In the genomic region with DNA sequence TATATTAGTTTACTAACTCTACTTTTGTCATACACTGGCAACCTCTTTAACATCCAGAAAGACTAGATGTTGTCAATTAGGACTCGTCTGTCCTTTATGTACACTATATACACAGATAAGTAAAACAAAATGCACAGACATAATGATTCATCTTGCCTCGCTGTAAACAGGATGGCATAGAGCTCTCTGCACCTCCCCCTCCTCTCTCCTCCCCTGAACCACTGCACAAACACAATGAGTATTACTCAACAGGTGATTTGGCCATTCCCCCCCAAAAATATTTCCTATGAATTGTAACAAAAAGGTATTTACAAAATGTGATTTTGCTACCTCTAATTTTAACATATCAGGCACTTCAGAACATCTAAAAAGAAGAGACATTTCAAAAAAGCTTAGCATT, we compare ENCODE assay signal across 8 cellular contexts.
DNase-seq lines count a peak whose midpoint lies in the region; ATAC-seq and TF ChIP-seq lines count a peak whose summit lies in the region.
"Not testable (repeated sequence)": the region's sequence is repeated elsewhere in the genome, so short reads cannot be mapped to it uniquely, and the experiment has no call there.

No MANE protein-coding gene starts in this region.

- H3K9me3 Mint-ChIP-seq in H9; activated T-helper 1 cell treated with anti-CD3 and anti-CD28 coated beads, Interleukin-12 subunit alpha, Interleukin-12 subunit beta, Interleukin-2, Interleukin-4 antibody, amounts not matched to agents 30 ng/mL and 10 ng/mL and 1 ng/mL, durations not matched to agents 14 hours and 24 hours and 36 hours; naive thymus-derived CD4-positive, alpha-beta T cell: not testable (repeated sequence)

- peaks cover 15 to 26% (median 19%) of the 10 kb centered on the region in 3 experiments for H3K36me3 Mint-ChIP-seq in H9 (ENCODE audit: insufficient read depth in 1 of 3, low read depth in 3 of 3)
- H3K36me3 Mint-ChIP-seq in activated T-helper 1 cell treated with anti-CD3 and anti-CD28 coated beads, Interleukin-12 subunit alpha, Interleukin-12 subunit beta, Interleukin-2, Interleukin-4 antibody, amounts not matched to agents 30 ng/mL and 10 ng/mL and 1 ng/mL, durations not matched to agents 14 hours and 24 hours and 36 hours (ENCODE audit: low read depth) = peaks cover 28% of the 10 kb centered on the region
- H3K36me3 Mint-ChIP-seq in naive thymus-derived CD4-positive, alpha-beta T cell = peaks cover 0 to 25% (median 15%) of the 10 kb centered on the region in 5 donors

- not testable (repeated sequence) for DNase-seq in H9; PC-9; activated T-helper 1 cell treated with anti-CD3 and anti-CD28 coated beads, Interleukin-12 subunit alpha, Interleukin-12 subunit beta, Interleukin-2, Interleukin-4 antibody, amounts not matched to agents 30 ng/mL and 10 ng/mL and 1 ng/mL, durations not matched to agents 14 hours and 24 hours and 36 hours (ENCODE audit: low spot score); coronary artery (ENCODE audit: low spot score); right atrium auricular region (ENCODE audit: low spot score)
- DNase-seq in naive thymus-derived CD4-positive, alpha-beta T cell = peak in 3 of 9 donors; percentile 3 to 8 (median 4)

- ATAC-seq in naive thymus-derived CD4-positive, alpha-beta T cell = not testable (repeated sequence)

- not testable (repeated sequence) for H3K27ac Mint-ChIP-seq in H9
- H3K27ac Mint-ChIP-seq in activated T-helper 1 cell treated with anti-CD3 and anti-CD28 coated beads, Interleukin-12 subunit alpha, Interleukin-12 subunit beta, Interleukin-2, Interleukin-4 antibody, amounts not matched to agents 30 ng/mL and 10 ng/mL and 1 ng/mL, durations not matched to agents 14 hours and 24 hours and 36 hours = peak overlapping the region; percentile 90
- peak overlapping the region; percentile 72 to 92 (median 87) for H3K27ac Mint-ChIP-seq in naive thymus-derived CD4-positive, alpha-beta T cell

- CTCF ChIA-PET in PC-9 (lab: Charles Lee) = interaction anchor here (0.7 kb wide), 1 partner anchor 57 kb away, joined by 4 read pairs; no protein-coding TSS in a partner anchor
- CTCF ChIA-PET in naive thymus-derived CD4-positive, alpha-beta T cell (lab: Charles Lee) = not testable (repeated sequence)

- H3K4me1 ChIP-seq in ACC112 (ENCODE audit: control insufficient read depth, insufficient read depth, low read length, unreplicated experiment); H9 (ENCODE audit: insufficient read depth, low read length): not testable (repeated sequence)
- H3K4me1 ChIP-seq in PC-9 (replicated peaks; ENCODE audit: insufficient read depth) (peaks cover 26% of the 10 kb centered on the region), right atrium auricular region (peaks cover 0 to 31% of the 10 kb centered on the region in 2 donors)
- peaks cover 6 to 12% of the 10 kb centered on the region in 2 donors for H3K4me1 ChIP-seq in naive thymus-derived CD4-positive, alpha-beta T cell (ENCODE audit: control insufficient read depth in 2 of 2, insufficient read depth in 2 of 2, low read length in 2 of 2)

- not testable (repeated sequence) for H3K14ac ChIP-seq in H9 (ENCODE audit: insufficient read depth, low read length)

- H3K18ac ChIP-seq in H9 (ENCODE audit: insufficient read length, low read depth, low read length) = not testable (repeated sequence)

- not testable (repeated sequence) for H2BK120ac ChIP-seq in H9 (ENCODE audit: low read depth, low read length, poor library complexity, severe bottlenecking)

- H3K27ac ChIP-seq in ACC112 (ENCODE audit: low read depth, low read length); H9 (ENCODE audit: insufficient read length, low read depth, low read length); PC-9: not testable (repeated sequence)
- H3K27ac ChIP-seq in coronary artery = peak overlapping the region; percentile 91 to 99
- H3K27ac ChIP-seq in right atrium auricular region = peak overlapping the region in 1 of 2 donors; percentile 99
- H3K27ac ChIP-seq in naive thymus-derived CD4-positive, alpha-beta T cell (ENCODE audit: low read depth, low read length) = peak overlapping the region; percentile 91
- H3K27ac ChIP-seq in skin epidermis = peak overlapping the region in 6 of 21 experiments; percentile 96 to 100 (median 99)

- H3K56ac ChIP-seq in H9 (ENCODE audit: insufficient read length, low read depth, low read length) = not testable (repeated sequence)

- not testable (repeated sequence) for H2BK5ac ChIP-seq in H9 (ENCODE audit: insufficient read length, low read length)

- peaks cover 12% of the 10 kb centered on the region for H3K27me3 Mint-ChIP-seq in H9 (ENCODE audit: low read depth)
- not testable (repeated sequence) for H3K27me3 Mint-ChIP-seq in activated T-helper 1 cell treated with anti-CD3 and anti-CD28 coated beads, Interleukin-12 subunit alpha, Interleukin-12 subunit beta, Interleukin-2, Interleukin-4 antibody, amounts not matched to agents 30 ng/mL and 10 ng/mL and 1 ng/mL, durations not matched to agents 14 hours and 24 hours and 36 hours (ENCODE audit: insufficient read depth); naive thymus-derived CD4-positive, alpha-beta T cell

- H2AFZ ChIP-seq in ACC112 (ENCODE audit: low read length, unreplicated experiment); H9 (ENCODE audit: low read length); PC-9: not testable (repeated sequence)

- H3K4me3 Mint-ChIP-seq in H9 = peak overlapping the region; percentile 85 to 94
- peak overlapping the region; percentile 97 for H3K4me3 Mint-ChIP-seq in activated T-helper 1 cell treated with anti-CD3 and anti-CD28 coated beads, Interleukin-12 subunit alpha, Interleukin-12 subunit beta, Interleukin-2, Interleukin-4 antibody, amounts not matched to agents 30 ng/mL and 10 ng/mL and 1 ng/mL, durations not matched to agents 14 hours and 24 hours and 36 hours
- peak overlapping the region; percentile 86 to 98 (median 92) for H3K4me3 Mint-ChIP-seq in naive thymus-derived CD4-positive, alpha-beta T cell

- POLR2A ChIA-PET in PC-9 (lab: Charles Lee; ENCODE audit: unreplicated experiment) = interaction anchor here (1.2 kb wide), 1 partner anchor 36 kb away, joined by 3 read pairs; no protein-coding TSS in a partner anchor
- POLR2A ChIA-PET in naive thymus-derived CD4-positive, alpha-beta T cell (lab: Charles Lee) = interaction anchor here (1.0 to 3.0 kb wide), 3 partner anchors 17 to 385 kb away, joined by 3 to 24 read pairs (median 4); a partner anchor contains a TSS

- not testable (repeated sequence) for H3K23me2 ChIP-seq in H9 (ENCODE audit: insufficient read length, low read depth, low read length, poor library complexity, severe bottlenecking)

- peaks cover 34 to 35% of the 10 kb centered on the region in 2 experiments for H3K4me1 Mint-ChIP-seq in H9
- H3K4me1 Mint-ChIP-seq in activated T-helper 1 cell treated with anti-CD3 and anti-CD28 coated beads, Interleukin-12 subunit alpha, Interleukin-12 subunit beta, Interleukin-2, Interleukin-4 antibody, amounts not matched to agents 30 ng/mL and 10 ng/mL and 1 ng/mL, durations not matched to agents 14 hours and 24 hours and 36 hours (ENCODE audit: low read depth) = peaks cover 39% of the 10 kb centered on the region
- H3K4me1 Mint-ChIP-seq in naive thymus-derived CD4-positive, alpha-beta T cell = peaks cover 39 to 56% (median 50%) of the 10 kb centered on the region in 7 donors

- H4K20me1 ChIP-seq in H9 (ENCODE audit: control insufficient read depth, insufficient read depth, insufficient read length) = not testable (repeated sequence)
- H4K20me1 ChIP-seq in PC-9 (ENCODE audit: insufficient read depth) = peaks cover 54% of the 10 kb centered on the region

- peaks cover 43% of the 10 kb centered on the region for H3F3A ChIP-seq in PC-9 (ENCODE audit: insufficient read depth, low read depth)

- H3K79me2 ChIP-seq in ACC112 (ENCODE audit: control insufficient read depth, insufficient read depth, low read length, unreplicated experiment) (peaks cover 52% of the 10 kb centered on the region), PC-9 (ENCODE audit: low read depth) (peaks cover 64% of the 10 kb centered on the region)
- not testable (repeated sequence) for H3K79me2 ChIP-seq in H9 (ENCODE audit: insufficient read depth, low read length)

- H3K4me2 ChIP-seq in H9 (ENCODE audit: insufficient read depth, insufficient read length, low read length) (peak overlapping the region; percentile 16), PC-9 (peak overlapping the region; percentile 88)

- H4K91ac ChIP-seq in H9 (ENCODE audit: insufficient read length, low read depth, low read length) = not testable (repeated sequence)

- not testable (repeated sequence) for H3K9ac ChIP-seq in H9 (ENCODE audit: extremely low read depth, insufficient read length, low read length)

- H3K9me3 ChIP-seq in H9 (ENCODE audit: control insufficient read depth, low read depth, low read length); PC-9 (ENCODE audit: insufficient read depth, low read depth); right atrium auricular region; naive thymus-derived CD4-positive, alpha-beta T cell (ENCODE audit: control insufficient read depth in 2 of 3, low read length in 3 of 3): not testable (repeated sequence)

- no CpG with 5 or more reads among the region's 2 CpGs for WGBS in H9 (ENCODE audit: extremely low coverage, insufficient read length, low lambda C conversion rate)

- not testable (repeated sequence) for H3K36me3 ChIP-seq in ACC112 (ENCODE audit: insufficient read depth, low read length); right atrium auricular region; naive thymus-derived CD4-positive, alpha-beta T cell (ENCODE audit: control insufficient read depth in 2 of 3, insufficient read depth in 3 of 3, low read length in 3 of 3)
- peaks cover 12% of the 10 kb centered on the region for H3K36me3 ChIP-seq in PC-9 (ENCODE audit: low read depth)

- not testable (repeated sequence) for H2BK15ac ChIP-seq in H9 (ENCODE audit: low read depth, low read length)

- H3K27me3 ChIP-seq in ACC112 (ENCODE audit: insufficient read depth, low read length); H9 (ENCODE audit: insufficient read depth, low read length); PC-9 (ENCODE audit: insufficient read depth, low read depth); right atrium auricular region; naive thymus-derived CD4-positive, alpha-beta T cell (ENCODE audit: control insufficient read depth in 2 of 2, insufficient read depth in 2 of 2, low read length in 2 of 2): not testable (repeated sequence)

- not testable (repeated sequence) for H3T11ph ChIP-seq in H9 (ENCODE audit: low read length)

- H3K4ac ChIP-seq in H9 (ENCODE audit: low read depth, low read length) = not testable (repeated sequence)

- intact Hi-C loops in PC-9 (cut with micrococcal nuclease; ENCODE audit: unreplicated experiment); activated T-helper 1 cell treated with anti-CD3 and anti-CD28 coated beads, Interleukin-12 subunit alpha, Interleukin-12 subunit beta, Interleukin-2, Interleukin-4 antibody, amounts not matched to agents 30 ng/mL and 10 ng/mL and 1 ng/mL, durations not matched to agents 14 hours and 24 hours and 36 hours (cut with micrococcal nuclease); naive thymus-derived CD4-positive, alpha-beta T cell (cut with micrococcal nuclease): not testable (repeated sequence)

- not testable (repeated sequence) for H4K8ac ChIP-seq in H9 (replicated peaks; ENCODE audit: insufficient read length, low read depth, low read length)

- H4K5ac ChIP-seq in H9 (ENCODE audit: insufficient read length, low read depth, low read length) = not testable (repeated sequence)

- not testable (repeated sequence) for H2BK20ac ChIP-seq in H9 (ENCODE audit: low read depth, low read length, poor library complexity, severe bottlenecking)

- TF ChIP-seq CTCF in H9 (conservative IDR thresholded peaks at IDR 0.05); PC-9 (conservative IDR thresholded peaks at IDR 0.05); coronary artery (IDR thresholded peaks at IDR 0.05); right atrium auricular region (IDR thresholded peaks at IDR 0.05): not testable (repeated sequence)

- BruUV-seq in PC-9 (replicated peaks; lab: Mats Ljungman, UMichigan) = not testable (repeated sequence)

- not testable (repeated sequence) for H2BK12ac ChIP-seq in H9 (ENCODE audit: insufficient read length, low read depth, low read length)

- H2AK5ac ChIP-seq in H9 (ENCODE audit: insufficient read length, low read length) = not testable (repeated sequence)

- H3K79me1 ChIP-seq in H9 (ENCODE audit: insufficient read depth, low read depth, low read length, poor library complexity, severe bottlenecking) = not testable (repeated sequence)

- H3K9me2 ChIP-seq in PC-9 (ENCODE audit: insufficient read depth) = not testable (repeated sequence)

- not testable (repeated sequence) for H3K23ac ChIP-seq in H9 (ENCODE audit: insufficient read length, low read depth, low read length)

- peak overlapping the region; percentile 90 for H3K4me3 ChIP-seq in ACC112 (ENCODE audit: low read depth, low read length)
- peak overlapping the region; percentile 95 for H3K4me3 ChIP-seq in PC-9
- peak overlapping the region; percentile 83 for H3K4me3 ChIP-seq in coronary artery
- peak overlapping the region; percentile 98 to 100 for H3K4me3 ChIP-seq in right atrium auricular region
- H3K4me3 ChIP-seq in naive thymus-derived CD4-positive, alpha-beta T cell (ENCODE audit: low read length) = not testable (repeated sequence)
- H3K4me3 ChIP-seq in skin epidermis = peak overlapping the region; percentile 87 to 99 (median 94)
